In genomic region chr1:19124273-19124672, GRCh38 we compare ENCODE assay signal across 14 cellular contexts.
DNase-seq lines count a peak whose midpoint lies in the region; ATAC-seq lines count a peak whose summit lies in the region.
"Had no signal": no experiment of that assay in that cellular context is flagged by ENCODE, and none has a peak within 500 bp of the region (broad histone marks: within the 10 kb centered on the region; RNA-seq: fewer than 3 reads in every experiment).

No MANE protein-coding gene starts in this region.

- peaks cover 90% of the 10 kb centered on the region for H3K36me3 Mint-ChIP-seq in activated CD4-positive, alpha-beta T cell treated with anti-CD3 and anti-CD28 coated beads, Interleukin-2, amount 10 ng/mL, durations not matched to agents 24 days and 14 days (ENCODE audit: low read depth)
- peaks cover 90% of the 10 kb centered on the region for H3K36me3 Mint-ChIP-seq in activated T-helper 1 cell treated with anti-CD3 and anti-CD28 coated beads, Interleukin-12 subunit alpha, Interleukin-12 subunit beta, Interleukin-2, Interleukin-4 antibody, amounts not matched to agents 30 ng/mL and 10 ng/mL and 1 ng/mL, durations not matched to agents 14 hours and 24 hours and 36 hours (ENCODE audit: low read depth)
- peaks cover 100% of the 10 kb centered on the region for H3K36me3 Mint-ChIP-seq in stimulated activated effector memory CD8-positive, alpha-beta T cell treated with anti-CD3 and anti-CD28 coated beads, Interleukin-12 subunit alpha, Interleukin-12 subunit beta, amount 100 ng/mL, for 72 hours

- intact Hi-C loops in activated CD4-positive, alpha-beta T cell treated with anti-CD3 and anti-CD28 coated beads, Interleukin-2, amount 10 ng/mL, durations not matched to agents 24 days and 14 days (cut with micrococcal nuclease), result loop anchor here (5.0 kb wide), 1 partner anchor 33 kb away; no protein-coding TSS in a partner anchor
- intact Hi-C loops in activated T-helper 1 cell treated with anti-CD3 and anti-CD28 coated beads, Interleukin-12 subunit alpha, Interleukin-12 subunit beta, Interleukin-2, Interleukin-4 antibody, amounts not matched to agents 30 ng/mL and 10 ng/mL and 1 ng/mL, durations not matched to agents 14 hours and 24 hours and 36 hours (cut with micrococcal nuclease), result loop anchor here (5.0 to 10.0 kb wide), 2 partner anchors 43 to 121 kb away; no protein-coding TSS in a partner anchor

- peak; percentile 69 for DNase-seq in activated CD4-positive, alpha-beta T cell treated with anti-CD3 and anti-CD28 coated beads, Interleukin-2, amount 10 ng/mL, durations not matched to agents 24 days and 14 days
- no peak for DNase-seq in activated CD4-positive, alpha-beta T cell treated with anti-CD3 and anti-CD28 coated beads, Interleukin-2, amount 50 U/mL, for 1 hour
- no peak for DNase-seq in activated T-helper 1 cell treated with anti-CD3 and anti-CD28 coated beads, Interleukin-12 subunit alpha, Interleukin-12 subunit beta, Interleukin-2, Interleukin-4 antibody, amounts not matched to agents 30 ng/mL and 10 ng/mL and 1 ng/mL, durations not matched to agents 14 hours and 24 hours and 36 hours (ENCODE audit: low spot score)
- DNase-seq in stimulated activated effector memory CD8-positive, alpha-beta T cell treated with anti-CD3 and anti-CD28 coated beads, Interleukin-12 subunit alpha, Interleukin-12 subunit beta, amount 100 ng/mL, for 72 hours (ENCODE audit: low spot score in 2 of 2), result no peak
- DNase-seq in NCI-H446 treated with DMSO at 0.1 percent for 48 hours (lab: John Stamatoyannopoulos, UW) (no peak), NCI-H2196 treated with DMSO at 0.1 percent for 48 hours (lab: John Stamatoyannopoulos, UW; ENCODE audit: unreplicated experiment) (no peak), DMS79 treated with DMSO at 0.1 percent for 48 hours (lab: John Stamatoyannopoulos, UW) (no peak)
- DNase-seq: activated B cell treated with CpG ODN at 0.5 μM for 24 hours, colonic mucosa, esophagus squamous epithelium, GM23248, NCI-H2081 treated with DMSO at 0.1 percent for 48 hours, transverse colon had no signal

- H3K27ac Mint-ChIP-seq in activated CD4-positive, alpha-beta T cell treated with anti-CD3 and anti-CD28 coated beads, Interleukin-2, amount 10 ng/mL, durations not matched to agents 24 days and 14 days, result peak overlapping the region; percentile 84
- peak overlapping the region; percentile 56 for H3K27ac Mint-ChIP-seq in activated T-helper 1 cell treated with anti-CD3 and anti-CD28 coated beads, Interleukin-12 subunit alpha, Interleukin-12 subunit beta, Interleukin-2, Interleukin-4 antibody, amounts not matched to agents 30 ng/mL and 10 ng/mL and 1 ng/mL, durations not matched to agents 14 hours and 24 hours and 36 hours
- H3K27ac Mint-ChIP-seq in stimulated activated effector memory CD8-positive, alpha-beta T cell treated with anti-CD3 and anti-CD28 coated beads, Interleukin-12 subunit alpha, Interleukin-12 subunit beta, amount 100 ng/mL, for 72 hours, result peak overlapping the region; percentile 76
- H3K27ac Mint-ChIP-seq: activated B cell treated with CpG ODN at 0.5 μM for 24 hours had no signal

- no peaks in the 10 kb centered on the region for H3K9me3 Mint-ChIP-seq in activated CD4-positive, alpha-beta T cell treated with anti-CD3 and anti-CD28 coated beads, Interleukin-2, amount 10 ng/mL, durations not matched to agents 24 days and 14 days
- no peaks in the 10 kb centered on the region for H3K9me3 Mint-ChIP-seq in activated T-helper 1 cell treated with anti-CD3 and anti-CD28 coated beads, Interleukin-12 subunit alpha, Interleukin-12 subunit beta, Interleukin-2, Interleukin-4 antibody, amounts not matched to agents 30 ng/mL and 10 ng/mL and 1 ng/mL, durations not matched to agents 14 hours and 24 hours and 36 hours
- H3K9me3 Mint-ChIP-seq in stimulated activated effector memory CD8-positive, alpha-beta T cell treated with anti-CD3 and anti-CD28 coated beads, Interleukin-12 subunit alpha, Interleukin-12 subunit beta, amount 100 ng/mL, for 72 hours, result no peaks in the 10 kb centered on the region
- H3K9me3 Mint-ChIP-seq: activated B cell treated with CpG ODN at 0.5 μM for 24 hours had no signal

- peaks cover 35% of the 10 kb centered on the region for H3K4me1 Mint-ChIP-seq in activated CD4-positive, alpha-beta T cell treated with anti-CD3 and anti-CD28 coated beads, Interleukin-2, amount 10 ng/mL, durations not matched to agents 24 days and 14 days
- H3K4me1 Mint-ChIP-seq in activated T-helper 1 cell treated with anti-CD3 and anti-CD28 coated beads, Interleukin-12 subunit alpha, Interleukin-12 subunit beta, Interleukin-2, Interleukin-4 antibody, amounts not matched to agents 30 ng/mL and 10 ng/mL and 1 ng/mL, durations not matched to agents 14 hours and 24 hours and 36 hours (ENCODE audit: low read depth), result peaks cover 29% of the 10 kb centered on the region
- H3K4me1 Mint-ChIP-seq in stimulated activated effector memory CD8-positive, alpha-beta T cell treated with anti-CD3 and anti-CD28 coated beads, Interleukin-12 subunit alpha, Interleukin-12 subunit beta, amount 100 ng/mL, for 72 hours, result peaks cover 25% of the 10 kb centered on the region

- H3K27me3 Mint-ChIP-seq in activated CD4-positive, alpha-beta T cell treated with anti-CD3 and anti-CD28 coated beads, Interleukin-2, amount 10 ng/mL, durations not matched to agents 24 days and 14 days, result no peaks in the 10 kb centered on the region
- H3K27me3 Mint-ChIP-seq in activated T-helper 1 cell treated with anti-CD3 and anti-CD28 coated beads, Interleukin-12 subunit alpha, Interleukin-12 subunit beta, Interleukin-2, Interleukin-4 antibody, amounts not matched to agents 30 ng/mL and 10 ng/mL and 1 ng/mL, durations not matched to agents 14 hours and 24 hours and 36 hours (ENCODE audit: insufficient read depth), result no peaks in the 10 kb centered on the region
- H3K27me3 Mint-ChIP-seq: activated B cell treated with CpG ODN at 0.5 μM for 24 hours had no signal

- peak overlapping the region; percentile 58 for H3K4me3 Mint-ChIP-seq in activated CD4-positive, alpha-beta T cell treated with anti-CD3 and anti-CD28 coated beads, Interleukin-2, amount 10 ng/mL, durations not matched to agents 24 days and 14 days
- peak overlapping the region; percentile 35 for H3K4me3 Mint-ChIP-seq in activated T-helper 1 cell treated with anti-CD3 and anti-CD28 coated beads, Interleukin-12 subunit alpha, Interleukin-12 subunit beta, Interleukin-2, Interleukin-4 antibody, amounts not matched to agents 30 ng/mL and 10 ng/mL and 1 ng/mL, durations not matched to agents 14 hours and 24 hours and 36 hours
- H3K4me3 Mint-ChIP-seq in stimulated activated effector memory CD8-positive, alpha-beta T cell treated with anti-CD3 and anti-CD28 coated beads, Interleukin-12 subunit alpha, Interleukin-12 subunit beta, amount 100 ng/mL, for 72 hours, result no peak overlapping the region
- H3K4me3 Mint-ChIP-seq: activated B cell treated with CpG ODN at 0.5 μM for 24 hours had no signal

- ATAC-seq in GM21786 (IDR thresholded peaks at IDR 0.05; ENCODE audit: unreplicated experiment), result peak; percentile 55
- ATAC-seq in stimulated activated effector memory CD8-positive, alpha-beta T cell treated with anti-CD3 and anti-CD28 coated beads, Interleukin-12 subunit alpha, Interleukin-12 subunit beta, amount 100 ng/mL, for 72 hours, result peak; percentile 8
